In genomic region chr16:50635505-50636392, GRCh38 we compare ENCODE assay signal across 14 cellular contexts. TPM values are rescaled to one million over a fixed set of nuclear protein-coding genes. Genes with fewer than 3 reads are reported as not detected.
DNase-seq lines count a peak whose midpoint lies in the region; ATAC-seq lines count a peak whose summit lies in the region.
"Had no signal": no experiment of that assay in that cellular context is flagged by ENCODE, and none has a peak within 500 bp of the region (broad histone marks: within the 10 kb centered on the region; RNA-seq: fewer than 3 reads in every experiment).

No MANE protein-coding gene starts in this region.

- H3K27me3 Mint-ChIP-seq in activated naive CD4-positive, alpha-beta T cell treated with anti-CD3 and anti-CD28 coated beads, Interleukin-2, amount 10 ng/mL, durations not matched to agents 7 days and 5 days = peaks cover 13% of the 10 kb centered on the region

- DNase-seq in activated naive CD4-positive, alpha-beta T cell treated with Interleukin-2 at 50 U/mL for 16 hours = peak; percentile 22
- no peak for DNase-seq in activated naive CD4-positive, alpha-beta T cell (lab: John Stamatoyannopoulos, UW)
- peak; percentile 7 for DNase-seq in NAMALWA (ENCODE audit: low spot score)
- peak; percentile 44 for DNase-seq in activated naive CD4-positive, alpha-beta T cell treated with anti-CD3 and anti-CD28 coated beads, Interleukin-2, amount 10 ng/mL, durations not matched to agents 7 days and 5 days
- DNase-seq in stimulated activated effector memory CD8-positive, alpha-beta T cell treated with anti-CD3 and anti-CD28 coated beads, Interleukin-12 subunit alpha, Interleukin-12 subunit beta, amount 100 ng/mL, for 72 hours (ENCODE audit: low spot score in 2 of 2) = no peak
- no peak for DNase-seq in substantia nigra (lab: John Stamatoyannopoulos, UW)
- no peak for DNase-seq in mucosa of gallbladder (ENCODE audit: low spot score)
- DNase-seq: AML-193, HFFc6, upper lobe of left lung had no signal

- H3K27ac Mint-ChIP-seq in activated naive CD4-positive, alpha-beta T cell treated with anti-CD3 and anti-CD28 coated beads, Interleukin-2, amount 10 ng/mL, durations not matched to agents 7 days and 5 days = no peak overlapping the region
- peak overlapping the region; percentile 2 for H3K27ac Mint-ChIP-seq in stimulated activated effector memory CD8-positive, alpha-beta T cell treated with anti-CD3 and anti-CD28 coated beads, Interleukin-12 subunit alpha, Interleukin-12 subunit beta, amount 100 ng/mL, for 72 hours
- H3K27ac Mint-ChIP-seq: HFFc6 had no signal

- H3K27ac ChIP-seq in substantia nigra (ENCODE audit: low read depth, low read length, poor library complexity, severe bottlenecking) = no peak overlapping the region
- H3K27ac ChIP-seq: parathyroid adenoma, SJCRH30, upper lobe of left lung had no signal

- CTCF ChIA-PET in activated naive CD4-positive, alpha-beta T cell treated with anti-CD3 and anti-CD28 coated beads, Interleukin-2, amount 10 ng/mL, durations not matched to agents 7 days and 5 days (lab: Charles Lee) = interaction anchor here (0.6 to 2.7 kb wide), 5 partner anchors 8 to 434 kb away, joined by 3 to 15 read pairs (median 3); no protein-coding TSS in a partner anchor

- H3K4me1 Mint-ChIP-seq in activated naive CD4-positive, alpha-beta T cell treated with anti-CD3 and anti-CD28 coated beads, Interleukin-2, amount 10 ng/mL, durations not matched to agents 7 days and 5 days = peaks cover 4% of the 10 kb centered on the region
- no peaks in the 10 kb centered on the region for H3K4me1 Mint-ChIP-seq in stimulated activated effector memory CD8-positive, alpha-beta T cell treated with anti-CD3 and anti-CD28 coated beads, Interleukin-12 subunit alpha, Interleukin-12 subunit beta, amount 100 ng/mL, for 72 hours

- no peaks in the 10 kb centered on the region for H3K36me3 Mint-ChIP-seq in activated naive CD4-positive, alpha-beta T cell treated with anti-CD3 and anti-CD28 coated beads, Interleukin-2, amount 10 ng/mL, durations not matched to agents 7 days and 5 days
- no peaks in the 10 kb centered on the region for H3K36me3 Mint-ChIP-seq in stimulated activated effector memory CD8-positive, alpha-beta T cell treated with anti-CD3 and anti-CD28 coated beads, Interleukin-12 subunit alpha, Interleukin-12 subunit beta, amount 100 ng/mL, for 72 hours

- no peaks in the 10 kb centered on the region for H3K9me3 Mint-ChIP-seq in activated naive CD4-positive, alpha-beta T cell treated with anti-CD3 and anti-CD28 coated beads, Interleukin-2, amount 10 ng/mL, durations not matched to agents 7 days and 5 days
- no peaks in the 10 kb centered on the region for H3K9me3 Mint-ChIP-seq in stimulated activated effector memory CD8-positive, alpha-beta T cell treated with anti-CD3 and anti-CD28 coated beads, Interleukin-12 subunit alpha, Interleukin-12 subunit beta, amount 100 ng/mL, for 72 hours
- H3K9me3 Mint-ChIP-seq: HFFc6 had no signal

- H3K4me3 Mint-ChIP-seq in activated naive CD4-positive, alpha-beta T cell treated with anti-CD3 and anti-CD28 coated beads, Interleukin-2, amount 10 ng/mL, durations not matched to agents 7 days and 5 days = no peak overlapping the region
- no peak overlapping the region for H3K4me3 Mint-ChIP-seq in stimulated activated effector memory CD8-positive, alpha-beta T cell treated with anti-CD3 and anti-CD28 coated beads, Interleukin-12 subunit alpha, Interleukin-12 subunit beta, amount 100 ng/mL, for 72 hours
- H3K4me3 Mint-ChIP-seq: HFFc6 had no signal

- peak; percentile 48 for ATAC-seq in stimulated activated effector memory CD8-positive, alpha-beta T cell treated with anti-CD3 and anti-CD28 coated beads, Interleukin-12 subunit alpha, Interleukin-12 subunit beta, amount 100 ng/mL, for 72 hours
- no peak for ATAC-seq in GM21515 (IDR thresholded peaks at IDR 0.05; ENCODE audit: unreplicated experiment)

RNA-seq across cellular contexts. Expression of gene SNX20, which starts 45.4 kb away (rescaled TPM):
- 4.2 TPM for total RNA-seq in mucosa of gallbladder
- total RNA-seq: HFFc6, LHCN-M2, SJCRH30 had no signal

RNA-seq across cellular contexts. Expression of gene NOD2, which starts 57.7 kb away (rescaled TPM):
- total RNA-seq in mucosa of gallbladder = 1.5 TPM
- total RNA-seq: HFFc6, SJCRH30 had no signal

Comparison
In these comparisons a context has a peak if more than half of its experiments do, and no peak if none do; other contexts are left out.
1. DNase-seq: peak in activated naive CD4-positive, alpha-beta T cell treated with Interleukin-2 at 50 U/mL for 16 hours (single experiment), NAMALWA (single experiment) and activated naive CD4-positive, alpha-beta T cell treated with anti-CD3 and anti-CD28 coated beads, Interleukin-2, amount 10 ng/mL, durations not matched to agents 7 days and 5 days (single experiment); none in activated naive CD4-positive, alpha-beta T cell (0 of 4), stimulated activated effector memory CD8-positive, alpha-beta T cell treated with anti-CD3 and anti-CD28 coated beads, Interleukin-12 subunit alpha, Interleukin-12 subunit beta, amount 100 ng/mL, for 72 hours (0 of 2), substantia nigra (0 of 49) and mucosa of gallbladder (single experiment).